ENCODE assay signal across 8 cellular contexts in genomic region chr6:30396833-30397479, GRCh38. TPM values are rescaled to one million over a fixed set of nuclear protein-coding genes. Genes with fewer than 3 reads are reported as not detected.
DNase-seq lines count a peak whose midpoint lies in the region; ATAC-seq, FAIRE-seq and TF ChIP-seq lines count a peak whose summit lies in the region.

No MANE protein-coding gene starts in this region.

- H2AFZ ChIP-seq in endothelial cell of umbilical vein (ENCODE audit: low read depth, low read length): no peak overlapping the region

- CTCF ChIA-PET in GM10248 (lab: Yijun Ruan, JAX) (interaction anchor here (0.7 to 3.0 kb wide), 22 partner anchors 9 to 331 kb away, joined by 3 to 29 read pairs (median 4); partner anchors contain the start of gene TRIM39), endothelial cell of umbilical vein (lab: Charles Lee) (interaction anchor here (0.6 to 4.6 kb wide), 17 partner anchors 8 to 294 kb away, joined by 3 to 48 read pairs (median 6); no protein-coding TSS in a partner anchor)

- no peaks in the 10 kb centered on the region for H3K9me3 ChIP-seq in endothelial cell of umbilical vein (replicated peaks; ENCODE audit: control insufficient read depth, insufficient read depth, low read length)

- POLR2A ChIA-PET in GM10248 (lab: Yijun Ruan, JAX): interaction anchor here (0.9 kb wide), 1 partner anchor 184 kb away, joined by 3 read pairs; the partner anchor contains the start of gene TRIM26
- POLR2A ChIA-PET in endothelial cell of umbilical vein (lab: Charles Lee): no interaction called here

- H3K27ac ChIP-seq in endothelial cell of umbilical vein (ENCODE audit: insufficient read depth, low read depth, low read length): no peak overlapping the region

- intact Hi-C loops in endothelial cell of umbilical vein (cut with micrococcal nuclease): loop anchor here (1.0 to 5.0 kb wide), 3 partner anchors 40 to 178 kb away; no protein-coding TSS in a partner anchor

- no TSS peak for BruUV-seq in endothelial cell of umbilical vein (replicated peaks; lab: Mats Ljungman, UMichigan)

- peak; percentile 64 for ATAC-seq in HG03196 (IDR thresholded peaks at IDR 0.05; ENCODE audit: unreplicated experiment)
- no peak for ATAC-seq in GM18861 (IDR thresholded peaks at IDR 0.05; ENCODE audit: unreplicated experiment)

- H3K4me1 ChIP-seq in endothelial cell of umbilical vein (ENCODE audit: control insufficient read depth, extremely low read depth, insufficient read depth, low read length): no peaks in the 10 kb centered on the region

- H3K9ac ChIP-seq in endothelial cell of umbilical vein (replicated peaks; ENCODE audit: extremely low read depth, insufficient read depth, low read length): no peak overlapping the region

- peaks cover 21 to 25% of the 10 kb centered on the region in 2 experiments for H3K27me3 ChIP-seq in endothelial cell of umbilical vein (ENCODE audit: control insufficient read depth in 2 of 2, insufficient read depth in 2 of 2, low read length in 2 of 2)

- TF ChIP-seq CTCF in GM10248 (IDR thresholded peaks at IDR 0.05; ENCODE audit: control extremely low read depth, extremely low read depth, low read depth, missing control alignments) (peak; percentile 90), endothelial cell of umbilical vein (IDR thresholded peaks at IDR 0.05; ENCODE audit: extremely low read depth in 1 of 2, insufficient read depth in 1 of 2, low read depth in 1 of 2, low read length in 2 of 2) (peak; percentile 92 to 98)

- no peak for TF ChIP-seq POLR2A in endothelial cell of umbilical vein (IDR thresholded peaks at IDR 0.05; ENCODE audit: low read depth, low read length)

- no peaks in the 10 kb centered on the region for H4K20me1 ChIP-seq in endothelial cell of umbilical vein (replicated peaks; ENCODE audit: control insufficient read depth, extremely low read depth, insufficient read depth, low read length)

- FAIRE-seq in endothelial cell of umbilical vein (lab: Jason Lieb, UNC): peak; percentile 76

- dilution Hi-C loops in endothelial cell of umbilical vein (cut with MboI; ENCODE audit: extremely low pct_ligation_motif_present, low sequenced_read_pairs): no loop called here

- H3K79me2 ChIP-seq in endothelial cell of umbilical vein (ENCODE audit: control insufficient read depth, insufficient read depth, low read length): no peaks in the 10 kb centered on the region

- peak; percentile 90 for DNase-seq in GM10248 (ENCODE audit: extremely low spot score)
- peak; percentile 17 for DNase-seq in NOMO-1 treated with dmso at 0.1 percent for 144 hours (lab: John Stamatoyannopoulos, UW; ENCODE audit: unreplicated experiment)
- DNase-seq in activated CD8-positive, alpha-beta memory T cell treated with anti-CD3 and anti-CD28 coated beads, Interleukin-2, amount 50 U/mL, for 1 hour (ENCODE audit: extremely low read depth): peak; percentile 51
- DNase-seq in endothelial cell of umbilical vein (ENCODE audit: low read depth, low spot score): peak; percentile 72
- DNase-seq in midbrain (lab: John Stamatoyannopoulos, UW): peak; percentile 58
- DNase-seq in stimulated activated CD8-positive, alpha-beta memory T cell treated with anti-CD3 and anti-CD28 coated beads, Interleukin-4, amount 100 ng/mL, for 24 hours (ENCODE audit: low read depth): peak; percentile 83

- H3K9me1 ChIP-seq in endothelial cell of umbilical vein (replicated peaks; ENCODE audit: control insufficient read depth, extremely low read depth, insufficient read depth, low read length): no peaks in the 10 kb centered on the region

- no peak overlapping the region for H3K4me3 ChIP-seq in endothelial cell of umbilical vein (replicated peaks in 1 of 3; ENCODE audit: insufficient read depth in 1 of 3, low read depth in 1 of 3, low read length in 3 of 3)

- no peak overlapping the region for H3K4me2 ChIP-seq in endothelial cell of umbilical vein (ENCODE audit: insufficient read depth, low read length)

- no peaks in the 10 kb centered on the region for H3K36me3 ChIP-seq in endothelial cell of umbilical vein (ENCODE audit: control insufficient read depth in 2 of 2, extremely low read depth in 1 of 2, insufficient read depth in 2 of 2, low read length in 2 of 2)

TF ChIP-seq in endothelial cell of umbilical vein, 7 proteins besides CTCF, POLR2A, EP300 and RAD21:
- TF ChIP-seq MYC (IDR thresholded peaks at IDR 0.05; ENCODE audit: low read depth, low read length) (no peak), FOS (IDR thresholded peaks at IDR 0.05; ENCODE audit: borderline replicate concordance, insufficient read depth, low read length) (no peak), GATA2 (IDR thresholded peaks at IDR 0.05; ENCODE audit: insufficient read depth, insufficient read length, low read depth, low read length) (no peak), EZH2 (IDR thresholded peaks at IDR 0.05; ENCODE audit: borderline replicate concordance, low read depth, low read length, severe bottlenecking) (no peak), JUN (IDR thresholded peaks at IDR 0.05; ENCODE audit: borderline replicate concordance, insufficient read depth, insufficient read length, low read depth) (no peak), POLR2AphosphoS5 (IDR thresholded peaks at IDR 0.05; ENCODE audit: insufficient read depth, low read depth, low read length) (no peak)
- TF ChIP-seq, protein P1, sequence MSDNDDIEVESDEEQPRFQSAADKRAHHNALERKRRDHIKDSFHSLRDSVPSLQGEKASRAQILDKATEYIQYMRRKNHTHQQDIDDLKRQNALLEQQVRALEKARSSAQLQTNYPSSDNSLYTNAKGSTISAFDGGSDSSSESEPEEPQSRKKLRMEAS (IDR thresholded peaks at IDR 0.05; ENCODE audit: insufficient read depth, insufficient read length): no peak

RNA-seq across cellular contexts. Expression of gene RPP21, which starts 52.0 kb away (rescaled TPM):
- total RNA-seq in endothelial cell of umbilical vein: 35.0 and 35.3 TPM in 2 replicates
- 101 and 167 TPM in 2 replicates for polyA plus RNA-seq in endothelial cell of umbilical vein
- polyA plus RNA-seq in endothelial cell of umbilical vein (2011; cell fraction: cytosol; rRNA removed): 62.5 and 73.8 TPM in 2 replicates
- polyA plus RNA-seq in endothelial cell of umbilical vein (2011; cell fraction: nucleus; rRNA removed): 38.4 and 48.0 TPM in 2 replicates
- polyA plus RNA-seq in endothelial cell of umbilical vein (2012): 33.0 and 45.8 TPM in 2 replicates
- 8.1 and 18.2 TPM in 2 replicates for polyA minus RNA-seq in endothelial cell of umbilical vein
- polyA minus RNA-seq in endothelial cell of umbilical vein (2011; cell fraction: cytosol; rRNA and poly(A)+ RNA removed): 23.9 TPM
- polyA minus RNA-seq in endothelial cell of umbilical vein (2011; cell fraction: nucleus; rRNA and poly(A)+ RNA removed): 6.4 and 9.2 TPM in 2 replicates

Comparison
In these comparisons a context has a peak if more than half of its experiments do, and no peak if none do; other contexts are left out.
1. DNase-seq: peak in every context shown above with its lines; median percentile 90 in GM10248; 83 in stimulated activated CD8-positive, alpha-beta memory T cell treated with anti-CD3 and anti-CD28 coated beads, Interleukin-4, amount 100 ng/mL, for 24 hours; 72 in endothelial cell of umbilical vein; 58 in midbrain; 51 in activated CD8-positive, alpha-beta memory T cell treated with anti-CD3 and anti-CD28 coated beads, Interleukin-2, amount 50 U/mL, for 1 hour; 17 in NOMO-1 treated with dmso at 0.1 percent for 144 hours.